In genomic region chr12:84601483-84601882, GRCh38 we compare ENCODE assay signal across 26 cellular contexts.
"Had no signal": no experiment of that assay in that cellular context is flagged by ENCODE, and none has a peak within 500 bp of the region (broad histone marks: within the 10 kb centered on the region; RNA-seq: fewer than 3 reads in every experiment).

No MANE protein-coding gene starts in this region.

- H3K9me3 ChIP-seq: esophagus squamous epithelium, gastroesophageal sphincter, left ventricle myocardium inferior, lower lobe of right lung, neutrophil, psoas muscle, spleen, tibial artery, upper lobe of right lung had no signal

- H3K27ac Mint-ChIP-seq: dendritic cell treated with granulocyte-macrophage colony-stimulating factor and Interleukin-4, amounts not matched to agents 40 ng/mL and 50 ng/mL, for 4 days; effector memory CD8-positive, alpha-beta T cell; immature natural killer cell; memory B cell; natural killer cell treated with Interleukin-12 subunit alpha and Interleukin-12 subunit beta and Interleukin-15 and Interleukin-18, amount 100 ng/mL, for 72 hours; stimulated activated memory B cell treated with anti-CD40 and anti-IgM and Interleukin-4, amounts not matched to agents 10 μg/mL and 1 μg/mL and 100 μg/mL, for 72 hours; stimulated activated naive CD8-positive, alpha-beta T cell treated with anti-CD3 and anti-CD28 coated beads, Interleukin-15, Interleukin-2, amounts not matched to agents 100 ng/mL and 50 ng/mL, for 24 hours had no signal

- H3K36me3 ChIP-seq: esophagus squamous epithelium, gastroesophageal sphincter, left ventricle myocardium inferior, lower lobe of right lung, neutrophil, spleen, tibial artery, upper lobe of right lung had no signal

- H3K4me1 Mint-ChIP-seq: immature natural killer cell; memory B cell; stimulated activated memory B cell treated with anti-CD40 and anti-IgM and Interleukin-4, amounts not matched to agents 10 μg/mL and 1 μg/mL and 100 μg/mL, for 72 hours had no signal

- H3K9me3 Mint-ChIP-seq: dendritic cell treated with granulocyte-macrophage colony-stimulating factor and Interleukin-4, amounts not matched to agents 40 ng/mL and 50 ng/mL, for 4 days; effector memory CD8-positive, alpha-beta T cell; memory B cell; stimulated activated memory B cell treated with anti-CD40 and anti-IgM and Interleukin-4, amounts not matched to agents 10 μg/mL and 1 μg/mL and 100 μg/mL, for 72 hours; stimulated activated naive CD8-positive, alpha-beta T cell treated with anti-CD3 and anti-CD28 coated beads, Interleukin-15, Interleukin-2, amounts not matched to agents 100 ng/mL and 50 ng/mL, for 24 hours had no signal

- DNase-seq: effector memory CD8-positive, alpha-beta T cell; esophagus squamous epithelium; foreskin fibroblast; glutamatergic neuron; immature natural killer cell; kidney; left cardiac atrium; left ventricle myocardium inferior; lower lobe of right lung; midbrain; psoas muscle; retina; spleen; stimulated activated CD4-positive, alpha-beta T cell treated with anti-CD3 and anti-CD28 coated beads, Interleukin-15, amount 100 ng/mL, for 24 hours; stimulated activated CD4-positive, alpha-beta T cell treated with anti-CD3 and anti-CD28 coated beads, Interleukin-1b, Interleukin-23, amount 100 ng/mL, for 48 hours; stimulated activated CD4-positive, alpha-beta T cell treated with anti-CD3 and anti-CD28 coated beads, Interleukin-4, amount 100 ng/mL, for 24 hours; tibial artery; upper lobe of right lung had no signal

- H3K4me1 ChIP-seq: esophagus squamous epithelium, gastroesophageal sphincter, left ventricle myocardium inferior, lower lobe of right lung, psoas muscle, spleen, tibial artery, upper lobe of right lung had no signal

- H3K4me3 Mint-ChIP-seq: dendritic cell treated with granulocyte-macrophage colony-stimulating factor and Interleukin-4, amounts not matched to agents 40 ng/mL and 50 ng/mL, for 4 days; effector memory CD8-positive, alpha-beta T cell; immature natural killer cell; memory B cell; natural killer cell treated with Interleukin-12 subunit alpha and Interleukin-12 subunit beta and Interleukin-15 and Interleukin-18, amount 100 ng/mL, for 72 hours; stimulated activated memory B cell treated with anti-CD40 and anti-IgM and Interleukin-4, amounts not matched to agents 10 μg/mL and 1 μg/mL and 100 μg/mL, for 72 hours; stimulated activated naive CD8-positive, alpha-beta T cell treated with anti-CD3 and anti-CD28 coated beads, Interleukin-15, Interleukin-2, amounts not matched to agents 100 ng/mL and 50 ng/mL, for 24 hours had no signal

- H3K27me3 ChIP-seq: esophagus squamous epithelium, gastroesophageal sphincter, neutrophil, spleen, tibial artery, upper lobe of right lung had no signal

- H3K27ac ChIP-seq: esophagus squamous epithelium, gastroesophageal sphincter, left ventricle myocardium inferior, lower lobe of right lung, neutrophil, psoas muscle, spleen, tibial artery, upper lobe of right lung had no signal

- ATAC-seq: effector memory CD8-positive, alpha-beta T cell; gastroesophageal sphincter; left cardiac atrium; lower lobe of right lung; natural killer cell treated with Interleukin-12 subunit alpha and Interleukin-12 subunit beta and Interleukin-15 and Interleukin-18, amount 100 ng/mL, for 72 hours; psoas muscle; sciatic nerve; stimulated activated memory B cell treated with anti-CD40 and anti-IgM and Interleukin-4, amounts not matched to agents 10 μg/mL and 1 μg/mL and 100 μg/mL, for 72 hours; upper lobe of right lung had no signal

- H3K36me3 Mint-ChIP-seq: immature natural killer cell; memory B cell; natural killer cell treated with Interleukin-12 subunit alpha and Interleukin-12 subunit beta and Interleukin-15 and Interleukin-18, amount 100 ng/mL, for 72 hours; stimulated activated memory B cell treated with anti-CD40 and anti-IgM and Interleukin-4, amounts not matched to agents 10 μg/mL and 1 μg/mL and 100 μg/mL, for 72 hours had no signal

- H3K27me3 Mint-ChIP-seq: dendritic cell treated with granulocyte-macrophage colony-stimulating factor and Interleukin-4, amounts not matched to agents 40 ng/mL and 50 ng/mL, for 4 days; effector memory CD8-positive, alpha-beta T cell; memory B cell; natural killer cell treated with Interleukin-12 subunit alpha and Interleukin-12 subunit beta and Interleukin-15 and Interleukin-18, amount 100 ng/mL, for 72 hours; stimulated activated memory B cell treated with anti-CD40 and anti-IgM and Interleukin-4, amounts not matched to agents 10 μg/mL and 1 μg/mL and 100 μg/mL, for 72 hours; stimulated activated naive CD8-positive, alpha-beta T cell treated with anti-CD3 and anti-CD28 coated beads, Interleukin-15, Interleukin-2, amounts not matched to agents 100 ng/mL and 50 ng/mL, for 24 hours had no signal

- H3K4me3 ChIP-seq: esophagus squamous epithelium, gastroesophageal sphincter, left ventricle myocardium inferior, lower lobe of right lung, psoas muscle, spleen, tibial artery, upper lobe of right lung had no signal
